Comparison of ENCODE assay signal across 1 cellular context in the genomic region with DNA sequence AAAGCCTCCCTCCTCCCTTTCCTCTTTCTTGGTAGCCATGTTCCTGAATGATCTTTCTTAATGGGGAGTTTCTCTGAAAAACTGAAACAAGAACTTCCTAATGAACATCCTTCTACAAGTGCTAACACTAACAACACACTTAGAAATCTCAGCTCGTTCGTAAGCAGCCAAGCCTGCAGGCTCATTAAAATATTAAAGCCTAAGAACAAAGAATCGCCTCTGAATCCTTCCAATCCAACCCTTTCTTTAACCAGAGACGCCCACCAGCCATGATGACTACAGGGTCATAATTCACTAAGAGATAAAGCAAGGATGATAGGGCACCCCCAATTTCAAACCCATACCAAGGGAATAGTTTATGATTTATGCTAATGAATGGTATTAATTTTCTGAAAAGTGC.
TF ChIP-seq lines count a peak whose summit lies in the region.

No MANE protein-coding gene starts in this region.

TF ChIP-seq in HCT116, 20 proteins besides CTCF, POLR2A, EP300 and RAD21 (continued from another document):
- TF ChIP-seq ZBTB33 (IDR thresholded peaks at IDR 0.05; ENCODE audit: extremely low read depth, insufficient replicate concordance, low read length) (no peak), TCF7L2 (IDR thresholded peaks at IDR 0.05; ENCODE audit: borderline replicate concordance, extremely low read depth, insufficient read depth, insufficient read length) (no peak), CEBPB (IDR thresholded peaks at IDR 0.05; ENCODE audit: low read depth) (no peak)
TF ChIP-seq in HCT116: peak in this region for 0.
